In the genomic region with DNA sequence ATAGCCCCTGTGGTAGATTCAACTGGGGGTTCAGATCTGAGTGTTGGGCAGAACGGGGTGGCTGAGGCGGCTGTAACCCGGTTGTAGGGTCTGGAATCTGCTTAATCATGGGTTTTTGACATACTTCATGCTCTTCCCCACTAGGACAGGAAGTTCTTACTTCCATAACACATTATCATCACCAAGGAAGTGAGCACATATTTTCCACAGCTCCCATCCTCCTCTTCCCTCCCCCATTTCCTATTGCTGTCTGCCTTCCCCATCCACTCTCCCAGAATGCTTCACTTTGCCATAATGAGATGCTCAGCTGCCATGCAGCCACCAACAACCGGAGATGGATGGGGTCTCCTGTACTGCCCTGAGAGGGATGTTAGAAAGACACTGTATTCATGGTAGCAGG, we compare ENCODE assay signal across 14 cellular contexts. TPM values are rescaled to one million over a fixed set of nuclear protein-coding genes. Genes with fewer than 3 reads are reported as not detected.
DNase-seq lines count a peak whose midpoint lies in the region; ATAC-seq, FAIRE-seq and TF ChIP-seq lines count a peak whose summit lies in the region.
"Had no signal": no experiment of that assay in that cellular context is flagged by ENCODE, and none has a peak within 500 bp of the region (broad histone marks: within the 10 kb centered on the region; RNA-seq: fewer than 3 reads in every experiment).

No MANE protein-coding gene starts in this region.

- H3K79me2 ChIP-seq in trophoblast cell (ENCODE audit: control insufficient read depth, insufficient read depth, low read length, poor library complexity): no peaks in the 10 kb centered on the region

- in situ Hi-C loops in KBM-7 (cut with MboI; ENCODE audit: low pct_unique_long_range_greater_than_20kb, low sequenced_read_pairs): no loop called here

- no peak overlapping the region for H3K4me3 Mint-ChIP-seq in activated naive CD4-positive, alpha-beta T cell treated with anti-CD3 and anti-CD28 coated beads for 36 hours
- no peak overlapping the region for H3K4me3 Mint-ChIP-seq in natural killer cell treated with Interleukin-12 subunit alpha and Interleukin-12 subunit beta and Interleukin-15 and Interleukin-18, amount 100 ng/mL, for 72 hours
- H3K4me3 Mint-ChIP-seq: B cell; T-helper 2 cell treated with Interferon-gamma antibody and Interleukin-4, amounts not matched to agents 5 μg/mL and 100 μg/mL, for 36 hours; type B pancreatic cell had no signal

- TF ChIP-seq CTCF in bronchial epithelial cell (IDR thresholded peaks at IDR 0.05; ENCODE audit: insufficient read depth, low read length, severe bottlenecking): no peak

- H2BK12ac ChIP-seq in trophoblast cell (ENCODE audit: low read length): no peak overlapping the region

- H4K8ac ChIP-seq in trophoblast cell (ENCODE audit: low read depth, low read length): no peak overlapping the region

- no CpG with 5 or more reads among the region's 4 CpGs for WGBS in trophoblast cell (ENCODE audit: extremely low coverage, insufficient coverage, insufficient read length)

- H3K14ac ChIP-seq in trophoblast cell (ENCODE audit: low read length): no peak overlapping the region

- H3K27me3 ChIP-seq in bronchial epithelial cell (ENCODE audit: control insufficient read depth, insufficient read depth, low read length): peaks cover 2% of the 10 kb centered on the region
- H3K27me3 ChIP-seq in trophoblast cell (ENCODE audit: insufficient read depth, low read length): no peaks in the 10 kb centered on the region

- no peak overlapping the region for H2AFZ ChIP-seq in trophoblast cell (ENCODE audit: insufficient read depth, low read length, poor library complexity)
- H2AFZ ChIP-seq: PC-9 had no signal

- H3K36me3 ChIP-seq in bronchial epithelial cell (ENCODE audit: control insufficient read depth, insufficient read depth, low read length) (no peaks in the 10 kb centered on the region), trophoblast cell (ENCODE audit: control insufficient read depth in 1 of 2, insufficient read depth in 2 of 2, low read length in 2 of 2) (no peaks in the 10 kb centered on the region)

- CTCF ChIA-PET in activated naive CD4-positive, alpha-beta T cell treated with anti-CD3 and anti-CD28 coated beads for 36 hours (lab: Charles Lee): no interaction called here

- H3K36me3 Mint-ChIP-seq in activated naive CD4-positive, alpha-beta T cell treated with anti-CD3 and anti-CD28 coated beads for 36 hours (ENCODE audit: low read depth): no peaks in the 10 kb centered on the region
- H3K36me3 Mint-ChIP-seq in natural killer cell treated with Interleukin-12 subunit alpha and Interleukin-12 subunit beta and Interleukin-15 and Interleukin-18, amount 100 ng/mL, for 72 hours: no peaks in the 10 kb centered on the region
- H3K36me3 Mint-ChIP-seq: type B pancreatic cell had no signal

- no peak overlapping the region for H3K4ac ChIP-seq in trophoblast cell (ENCODE audit: low read depth, low read length)

- no peaks in the 10 kb centered on the region for H3K4me1 ChIP-seq in trophoblast cell (ENCODE audit: control insufficient read depth in 1 of 2, insufficient read depth in 2 of 2, low read length in 2 of 2)

- peaks cover 5% of the 10 kb centered on the region for H3K4me1 Mint-ChIP-seq in activated naive CD4-positive, alpha-beta T cell treated with anti-CD3 and anti-CD28 coated beads for 36 hours (ENCODE audit: low read depth)
- H3K4me1 Mint-ChIP-seq in natural killer cell treated with Interleukin-12 subunit alpha and Interleukin-12 subunit beta and Interleukin-15 and Interleukin-18, amount 100 ng/mL, for 72 hours (ENCODE audit: low read depth in 2 of 2): peaks cover 0 to 3% of the 10 kb centered on the region in 2 donors
- H3K4me1 Mint-ChIP-seq: B cell had no signal

- H3K23ac ChIP-seq in trophoblast cell (ENCODE audit: low read length): no peak overlapping the region

- no peak overlapping the region for H3K27ac Mint-ChIP-seq in activated naive CD4-positive, alpha-beta T cell treated with anti-CD3 and anti-CD28 coated beads for 36 hours
- no peak overlapping the region for H3K27ac Mint-ChIP-seq in natural killer cell treated with Interleukin-12 subunit alpha and Interleukin-12 subunit beta and Interleukin-15 and Interleukin-18, amount 100 ng/mL, for 72 hours
- H3K27ac Mint-ChIP-seq: activated T-helper 2 cell treated with anti-CD3 and anti-CD28 coated beads, Interferon-gamma antibody, Interleukin-2, Interleukin-4, amounts not matched to agents 10 μg/mL and 5 μg/mL and 100 μg/mL, durations not matched to agents 14 hours and 24 hours and 36 hours; B cell; T-helper 2 cell treated with Interferon-gamma antibody and Interleukin-4, amounts not matched to agents 5 μg/mL and 100 μg/mL, for 36 hours had no signal

- no peak overlapping the region for H3K18ac ChIP-seq in trophoblast cell (ENCODE audit: low read length)

- H3K4me3 ChIP-seq in bronchial epithelial cell (ENCODE audit: low read depth, low read length): no peak overlapping the region
- H3K4me3 ChIP-seq in trophoblast cell (ENCODE audit: low read depth, low read length): peak overlapping the region; percentile 25
- H3K4me3 ChIP-seq: PC-9 had no signal

- peaks cover 3% of the 10 kb centered on the region for H3K27me3 Mint-ChIP-seq in activated naive CD4-positive, alpha-beta T cell treated with anti-CD3 and anti-CD28 coated beads for 36 hours (ENCODE audit: low read depth)
- peaks cover 5 to 6% of the 10 kb centered on the region in 2 donors for H3K27me3 Mint-ChIP-seq in natural killer cell treated with Interleukin-12 subunit alpha and Interleukin-12 subunit beta and Interleukin-15 and Interleukin-18, amount 100 ng/mL, for 72 hours

- no peaks in the 10 kb centered on the region for H3K9me3 Mint-ChIP-seq in activated naive CD4-positive, alpha-beta T cell treated with anti-CD3 and anti-CD28 coated beads for 36 hours
- H3K9me3 Mint-ChIP-seq in natural killer cell treated with Interleukin-12 subunit alpha and Interleukin-12 subunit beta and Interleukin-15 and Interleukin-18, amount 100 ng/mL, for 72 hours: no peaks in the 10 kb centered on the region
- H3K9me3 Mint-ChIP-seq: activated T-helper 2 cell treated with anti-CD3 and anti-CD28 coated beads, Interferon-gamma antibody, Interleukin-2, Interleukin-4, amounts not matched to agents 10 μg/mL and 5 μg/mL and 100 μg/mL, durations not matched to agents 14 hours and 24 hours and 36 hours; T-helper 2 cell treated with Interferon-gamma antibody and Interleukin-4, amounts not matched to agents 5 μg/mL and 100 μg/mL, for 36 hours; type B pancreatic cell had no signal

- FAIRE-seq in bronchial epithelial cell (lab: Jason Lieb, UNC): no peak

- no peak overlapping the region for H3K4me2 ChIP-seq in trophoblast cell (ENCODE audit: low read length)
- H3K4me2 ChIP-seq: PC-9 had no signal

- ATAC-seq in natural killer cell treated with Interleukin-12 subunit alpha and Interleukin-12 subunit beta and Interleukin-15 and Interleukin-18, amount 100 ng/mL, for 72 hours: no peak

- intact Hi-C loops in activated naive CD4-positive, alpha-beta T cell treated with anti-CD3 and anti-CD28 coated beads for 36 hours (cut with micrococcal nuclease): no loop called here

- no peaks in the 10 kb centered on the region for H3K9me3 ChIP-seq in trophoblast cell (ENCODE audit: insufficient read depth, low read depth, low read length)

- no peak overlapping the region for H2BK120ac ChIP-seq in trophoblast cell (ENCODE audit: insufficient read depth, low read length, poor library complexity)

- no peak overlapping the region for H3K9ac ChIP-seq in trophoblast cell (ENCODE audit: low read length)

- peak; percentile 19 for DNase-seq in activated naive CD4-positive, alpha-beta T cell treated with anti-CD3 and anti-CD28 coated beads for 36 hours
- DNase-seq in activated naive CD4-positive, alpha-beta T cell treated with anti-CD3 and anti-CD28 coated beads, Interleukin-2, amount 50 U/mL, for 16 hours: no peak
- DNase-seq in KBM-7 (peak; percentile 42), bronchial epithelial cell (ENCODE audit: low read depth) (peak; percentile 7), trophoblast cell (no peak), KG1 (lab: John Stamatoyannopoulos, UW) (no peak), hippocampal formation (lab: John Stamatoyannopoulos, UW) (no peak)
- DNase-seq in natural killer cell treated with Interleukin-12 subunit alpha and Interleukin-12 subunit beta and Interleukin-15 and Interleukin-18, amount 100 ng/mL, for 72 hours (ENCODE audit: low spot score): no peak
- DNase-seq: effector memory CD4-positive, alpha-beta T cell; PC-9 had no signal

- no peak overlapping the region for H2BK5ac ChIP-seq in trophoblast cell (ENCODE audit: low read depth, low read length, poor library complexity)

- no peak overlapping the region for H4K91ac ChIP-seq in trophoblast cell (ENCODE audit: low read depth, low read length)

- no peak overlapping the region for H4K12ac ChIP-seq in trophoblast cell (ENCODE audit: low read depth, low read length)

- H3K27ac ChIP-seq in trophoblast cell (ENCODE audit: low read depth, low read length): no peak overlapping the region
- H3K27ac ChIP-seq: PC-9 had no signal

- H2AK5ac ChIP-seq in trophoblast cell (ENCODE audit: low read length): no peak overlapping the region

- H3K79me1 ChIP-seq in trophoblast cell (ENCODE audit: low read length): no peaks in the 10 kb centered on the region

RNA-seq across cellular contexts. Expression of a gene that starts 6.4 kb away (rescaled TPM):
- total RNA-seq in activated naive CD4-positive, alpha-beta T cell treated with anti-CD3 and anti-CD28 coated beads for 36 hours: 10 to 100 TPM; 27.7 to 28.2 TPM
- 28.7 and 34.7 TPM in 2 replicates for total RNA-seq in bronchial epithelial cell
- polyA plus RNA-seq in trophoblast cell (2013): 11.5 and 11.7 TPM in 2 replicates
- total RNA-seq in natural killer cell treated with Interleukin-12 subunit alpha and Interleukin-12 subunit beta and Interleukin-15 and Interleukin-18, amount 100 ng/mL, for 72 hours: 10 to 100 TPM; 29.3 to 30.4 TPM

Comparison
In these comparisons a context has a peak if more than half of its experiments do, and no peak if none do; other contexts are left out.
1. DNase-seq: peak in activated naive CD4-positive, alpha-beta T cell treated with anti-CD3 and anti-CD28 coated beads for 36 hours (single experiment), KBM-7 (single experiment) and bronchial epithelial cell (single experiment); none in activated naive CD4-positive, alpha-beta T cell treated with anti-CD3 and anti-CD28 coated beads, Interleukin-2, amount 50 U/mL, for 16 hours (single experiment), trophoblast cell (0 of 2), natural killer cell treated with Interleukin-12 subunit alpha and Interleukin-12 subunit beta and Interleukin-15 and Interleukin-18, amount 100 ng/mL, for 72 hours (single experiment), KG1 (single experiment) and hippocampal formation (0 of 2).